In the genomic region with DNA sequence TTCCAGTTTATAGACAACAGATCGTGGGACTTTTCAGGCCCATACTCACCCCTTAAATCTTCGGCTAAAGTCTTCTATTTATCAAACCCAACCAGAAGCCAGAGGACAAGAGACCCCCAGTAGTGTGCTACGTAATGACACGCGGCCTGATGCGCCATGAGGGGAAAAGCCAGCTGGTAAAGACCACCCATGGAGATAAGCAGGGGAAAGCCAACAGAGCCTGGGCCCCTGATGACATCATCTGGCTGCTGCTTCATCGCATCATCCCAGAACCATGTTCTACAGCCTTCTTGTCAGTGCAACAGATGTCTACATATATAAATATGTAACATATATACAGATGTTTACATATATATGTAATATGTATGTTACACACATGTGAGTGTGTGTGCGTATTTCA, we compare ENCODE assay signal across 22 cellular contexts.
"Had no signal": no experiment of that assay in that cellular context is flagged by ENCODE, and none has a peak within 500 bp of the region (broad histone marks: within the 10 kb centered on the region; RNA-seq: fewer than 3 reads in every experiment).

No MANE protein-coding gene starts in this region.

- H3K4me3 ChIP-seq: MG63 had no signal

- H3K9ac ChIP-seq: SK-N-SH had no signal

- H3K9me3 ChIP-seq: SK-N-SH had no signal

- H3K4me2 ChIP-seq: SK-N-SH had no signal

- ATAC-seq: T-cell had no signal

- H3K36me3 ChIP-seq: MG63 had no signal

- H3K36me3 Mint-ChIP-seq: T-cell had no signal

- H3K27me3 ChIP-seq: MG63 had no signal

- H3K9me2 ChIP-seq: SK-N-SH had no signal

- H3K27ac Mint-ChIP-seq: T-cell had no signal

- H3K4me3 Mint-ChIP-seq: T-cell had no signal

- DNase-seq: IMR-90, Karpas-422, KG1, MG63, NCI-H1092, NCI-H1105 treated with DMSO at 0.1 percent for 48 hours, NCI-H1417 treated with DMSO at 0.1 percent for 48 hours, NCI-H146, NCI-H1694 treated with DMSO at 0.1 percent for 48 hours, NCI-H1930, NCI-H2081, NCI-H2107, NCI-H2227 treated with DMSO at 0.1 percent for 48 hours, NCI-H524, NCI-H526 treated with DMSO at 0.1 percent for 48 hours, NCI-H774, Right ventricle myocardium superior, RPMI8226, SIG-M5, SK-N-SH, SW 1271, T-cell had no signal
